Comparison of ENCODE assay signal across 8 cellular contexts in the genomic region with DNA sequence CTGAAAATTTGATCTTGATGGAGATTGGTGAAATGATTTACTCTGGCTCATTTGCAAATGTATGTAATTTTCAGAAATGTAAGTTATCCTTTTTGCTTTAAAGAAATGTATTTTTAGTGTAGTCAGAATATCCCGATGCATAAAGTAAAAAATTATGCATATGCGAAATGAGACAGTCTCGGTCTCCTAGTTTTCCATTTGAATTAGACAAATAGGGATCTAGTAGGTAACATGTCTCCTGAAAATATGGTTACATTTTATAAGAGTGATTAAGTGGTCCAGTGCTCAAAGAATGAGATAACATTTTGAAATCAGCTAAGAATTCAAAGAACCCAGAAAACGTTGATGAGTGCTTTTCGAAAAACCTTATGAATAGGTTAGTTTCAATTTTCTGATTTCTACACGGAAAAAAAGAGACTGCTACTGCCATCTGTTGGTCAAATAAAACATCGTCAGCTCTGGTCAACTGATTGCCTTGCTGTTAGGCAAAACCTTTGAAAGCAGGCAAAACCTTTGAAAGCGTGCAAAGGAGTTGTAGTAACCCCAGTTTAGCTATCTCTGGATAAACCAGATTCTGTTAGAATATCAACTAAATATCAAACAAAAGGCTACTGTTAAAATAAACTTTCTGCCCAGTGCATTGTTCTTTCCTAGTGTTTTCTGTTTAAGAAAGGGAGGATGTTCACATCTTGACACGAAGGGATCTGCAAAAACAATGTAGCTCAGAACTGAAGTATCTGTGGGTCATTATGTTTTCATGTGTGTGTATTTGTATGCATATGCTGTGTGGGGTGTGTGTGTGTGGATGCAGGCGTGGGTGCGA. TPM values are rescaled to one million over a fixed set of nuclear protein-coding genes. Genes with fewer than 3 reads are reported as not detected.
A peak's percentile ranks its signal among the peaks of the same experiment; 100 is the strongest.
DNase-seq lines count a peak whose midpoint lies in the region; ATAC-seq, FAIRE-seq and TF ChIP-seq lines count a peak whose summit lies in the region.

No MANE protein-coding gene starts in this region.

- DNase-seq in CD8-positive, alpha-beta T cell: peak in 2 of 7 experiments; percentile 8 to 15
- DNase-seq in NCI-H2029 (lab: John Stamatoyannopoulos, UW) (peak; percentile 18), frontal cortex (ENCODE audit: low spot score in 2 of 2) (peak in 1 of 2 donors; percentile 10), prostate gland (ENCODE audit: low spot score) (peak; percentile 44)
- peak; percentile 1 for DNase-seq in activated CD4-positive, alpha-beta T cell treated with anti-CD3 and anti-CD28 coated beads, Interleukin-2, amount 50 U/mL, for 1 hour
- no peak for DNase-seq in NK-92 treated with Interleukin-12 subunit alpha and Interleukin-12 subunit beta, amount 100 ng/mL, for 24 hours (lab: John Stamatoyannopoulos, UW)

- no peak for TF ChIP-seq POLR2A in prostate gland (IDR thresholded peaks at IDR 0.05)

- no peak overlapping the region for H3K27ac Mint-ChIP-seq in CD8-positive, alpha-beta T cell

- no peaks in the 10 kb centered on the region for H3K27me3 ChIP-seq in CD8-positive, alpha-beta T cell (ENCODE audit: insufficient read depth, low read length)
- no peaks in the 10 kb centered on the region for H3K27me3 ChIP-seq in prostate gland (replicated peaks; ENCODE audit: insufficient read depth)

- 39% methylated on average over 11 of the region's 11 CpGs for WGBS in prostate gland

- H3K36me3 Mint-ChIP-seq in CD8-positive, alpha-beta T cell: no peaks in the 10 kb centered on the region

- peak; percentile 55 for FAIRE-seq in frontal cortex (lab: Jason Lieb, UNC)

- H3K27me3 Mint-ChIP-seq in CD8-positive, alpha-beta T cell (ENCODE audit: low read depth): peaks cover 4% of the 10 kb centered on the region

- H3K9me3 ChIP-seq in CD8-positive, alpha-beta T cell (ENCODE audit: low read length): no peaks in the 10 kb centered on the region
- H3K9me3 ChIP-seq in prostate gland: no peaks in the 10 kb centered on the region

- peak; percentile 68 for TF ChIP-seq CTCF in CD8-positive, alpha-beta T cell (IDR thresholded peaks at IDR 0.05)
- peak in 3 of 4 experiments; percentile 50 to 70 (median 69) for TF ChIP-seq CTCF in prostate gland (IDR thresholded peaks at IDR 0.05)

- CTCF ChIA-PET in CD8-positive, alpha-beta T cell (lab: Charles Lee): interaction anchor here (0.7 to 1.7 kb wide), 9 partner anchors 9 to 664 kb away, joined by 3 to 12 read pairs (median 3); no protein-coding TSS in a partner anchor

- H3K4me3 Mint-ChIP-seq in CD8-positive, alpha-beta T cell: peak overlapping the region; percentile 22

- POLR2A ChIA-PET in CD8-positive, alpha-beta T cell (lab: Charles Lee): no interaction called here

- no peaks in the 10 kb centered on the region for H3K36me3 ChIP-seq in CD8-positive, alpha-beta T cell (ENCODE audit: insufficient read depth, low read length)
- H3K36me3 ChIP-seq in prostate gland: no peaks in the 10 kb centered on the region

- no peak overlapping the region for H3K27ac ChIP-seq in CD8-positive, alpha-beta T cell (ENCODE audit: low read depth, low read length)
- peak overlapping the region in 1 of 2 donors; percentile 8 for H3K27ac ChIP-seq in prostate gland

- no peaks in the 10 kb centered on the region for H3K4me1 ChIP-seq in CD8-positive, alpha-beta T cell (ENCODE audit: insufficient read depth, low read length)
- H3K4me1 ChIP-seq in prostate gland (replicated peaks): no peaks in the 10 kb centered on the region

- ATAC-seq in CD8-positive, alpha-beta T cell: no peak
- ATAC-seq in GM18511 (IDR thresholded peaks at IDR 0.05; ENCODE audit: unreplicated experiment) (peak; percentile 94), HG02938 (IDR thresholded peaks at IDR 0.05; ENCODE audit: unreplicated experiment) (peak; percentile 81)

- peaks cover 5% of the 10 kb centered on the region for H3K4me1 Mint-ChIP-seq in CD8-positive, alpha-beta T cell (ENCODE audit: low read depth)

- H3K4me3 ChIP-seq in CD8-positive, alpha-beta T cell (ENCODE audit: low read depth, low read length): no peak overlapping the region
- peak overlapping the region in 1 of 2 donors; percentile 3 for H3K4me3 ChIP-seq in prostate gland

- no peaks in the 10 kb centered on the region for H3K9me3 Mint-ChIP-seq in CD8-positive, alpha-beta T cell

- intact Hi-C loops in CD8-positive, alpha-beta T cell (cut with DNase I, micrococcal nuclease): loop anchor here in 1 of 2 experiments (10.0 kb wide), 1 partner anchor 383 kb away; no protein-coding TSS in a partner anchor
- intact Hi-C loops in prostate gland (cut with DNase I): no loop called here

RNA-seq across cellular contexts. Expression of a gene that starts 59.3 kb away (rescaled TPM):
- total RNA-seq in CD8-positive, alpha-beta T cell: 10 to 100 TPM; 32.4 to 35.8 TPM
- total RNA-seq in frontal cortex: 29.3 TPM
- 10 to 100 TPM; 36.1 to 36.4 TPM for total RNA-seq in prostate gland
